ENCODE assay signal across 1 cellular context in genomic region chr22:41949297-41949965, GRCh38.
TF ChIP-seq lines count a peak whose summit lies in the region.

No MANE protein-coding gene starts in this region.

TF ChIP-seq in HEK293, 187 proteins besides CTCF, POLR2A, EP300 and RAD21 (continued from another document):
- no peak for TF ChIP-seq PRDM2 (tag by site-specific recombination; IDR thresholded peaks at IDR 0.05; ENCODE audit: borderline replicate concordance)
- TF ChIP-seq TRIM28 (IDR thresholded peaks at IDR 0.05; ENCODE audit: borderline replicate concordance, low read length), result no peak
- peak; percentile 53 for TF ChIP-seq GLIS1 (tag by site-specific recombination; IDR thresholded peaks at IDR 0.05)
- TF ChIP-seq ZBTB6 (tag by site-specific recombination; IDR thresholded peaks at IDR 0.05), result peak; percentile 66; the same call in 1 of the 2 replicates
- TF ChIP-seq PRDM10 (tag by site-specific recombination; IDR thresholded peaks at IDR 0.05), result peak; percentile 43; the same call in 1 of the 2 replicates
- TF ChIP-seq ZSCAN18 (tag by site-specific recombination; IDR thresholded peaks at IDR 0.05), result no peak
- TF ChIP-seq WT1 (tag by site-specific recombination; IDR thresholded peaks at IDR 0.05), result peak; percentile 53; the same call in 1 of the 2 replicates
- TF ChIP-seq ZIC2 (tag by site-specific recombination; IDR thresholded peaks at IDR 0.05), result peak; percentile 64
- peak; percentile 42; the same call in 1 of the 2 replicates for TF ChIP-seq GLIS2 (tag by site-specific recombination; IDR thresholded peaks at IDR 0.05)
- no peak for TF ChIP-seq ZFP3 (tag by site-specific recombination; IDR thresholded peaks at IDR 0.05; ENCODE audit: low read depth)
- TF ChIP-seq OSR2 (tag by site-specific recombination; IDR thresholded peaks at IDR 0.05), result peak; percentile 45; the same call in 1 of the 2 replicates
- TF ChIP-seq ZNF146 (tag by site-specific recombination; IDR thresholded peaks at IDR 0.05), result no peak
